ENCODE assay signal across 11 cellular contexts in the genomic region with DNA sequence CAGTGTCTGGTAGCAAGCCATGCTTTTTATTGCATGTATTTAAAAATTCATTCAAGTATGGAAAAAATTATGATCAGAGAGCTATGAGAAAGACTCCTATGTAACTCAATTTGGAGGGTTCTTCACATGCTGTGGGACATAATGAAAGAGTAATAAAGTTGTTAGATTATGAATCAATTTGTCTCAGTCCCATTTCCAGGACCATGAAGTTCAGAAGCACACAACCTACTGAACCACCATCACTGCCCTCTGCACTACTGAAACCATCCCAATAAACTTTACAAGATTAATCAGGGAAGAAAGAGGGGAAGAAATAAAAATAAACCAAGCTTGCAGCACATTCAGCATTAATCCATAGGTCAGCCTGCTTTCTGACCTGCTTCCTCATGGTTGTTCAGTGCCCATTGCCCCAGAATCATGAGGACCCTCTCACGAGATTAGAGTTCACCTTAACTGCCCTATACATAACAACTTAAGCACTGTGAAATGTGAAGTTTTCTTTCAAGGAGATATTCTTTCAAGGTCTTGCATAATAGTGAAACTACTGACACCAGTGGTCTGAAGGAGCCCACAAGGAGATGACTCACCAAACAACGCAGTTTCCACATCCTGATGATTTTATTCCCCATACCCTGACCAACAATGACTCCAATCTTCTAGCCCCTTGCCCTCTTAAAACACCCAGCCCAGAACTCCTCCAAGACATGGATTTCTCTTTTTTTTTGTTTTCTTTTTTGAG.
A peak's percentile ranks its signal among the peaks of the same experiment; 100 is the strongest.
DNase-seq lines count a peak whose midpoint lies in the region; ATAC-seq and TF ChIP-seq lines count a peak whose summit lies in the region.
"Had no signal": no experiment of that assay in that cellular context is flagged by ENCODE, and none has a peak within 500 bp of the region (broad histone marks: within the 10 kb centered on the region; RNA-seq: fewer than 3 reads in every experiment).

No MANE protein-coding gene starts in this region.

- H3K4me3 ChIP-seq in AG09309 (ENCODE audit: control insufficient read depth, low read depth, low read length) = no peak overlapping the region
- H3K4me3 ChIP-seq: upper lobe of left lung had no signal

- no peak for TF ChIP-seq CTCF in AG09309 (IDR thresholded peaks at IDR 0.05; ENCODE audit: control insufficient read depth, insufficient read depth, low read depth, low read length, missing control alignments)

- peaks cover 2 to 9% of the 10 kb centered on the region in 2 donors for H3K4me1 Mint-ChIP-seq in immature natural killer cell

- ATAC-seq in HG03469 (IDR thresholded peaks at IDR 0.05; ENCODE audit: unreplicated experiment) (peak; percentile 50), HG03280 (IDR thresholded peaks at IDR 0.05; ENCODE audit: unreplicated experiment) (no peak)

- no peaks in the 10 kb centered on the region for H3K36me3 Mint-ChIP-seq in immature natural killer cell

- H3K27ac Mint-ChIP-seq in immature natural killer cell = no peak overlapping the region

- peaks cover 0 to 3% (median 0%) of the 10 kb centered on the region in 3 donors for H3K27me3 Mint-ChIP-seq in immature natural killer cell (ENCODE audit: low read depth in 3 of 3)

- no peaks in the 10 kb centered on the region for H3K9me3 Mint-ChIP-seq in immature natural killer cell

- DNase-seq in AG09309 (ENCODE audit: low read depth) (peak; percentile 4), SKM-1 treated with dmso at 0.1 percent for 144 hours (lab: John Stamatoyannopoulos, UW; ENCODE audit: unreplicated experiment) (peak; percentile 74), foreskin melanocyte (peak; percentile 98), immature natural killer cell (no peak), COR-L47 (lab: John Stamatoyannopoulos, UW) (no peak), HuH-7.5 (ENCODE audit: low spot score) (no peak)
- DNase-seq: activated CD8-positive, alpha-beta memory T cell treated with anti-CD3 and anti-CD28 coated beads for 24 hours; NCI-H748 treated with DMSO at 0.1 percent for 48 hours; upper lobe of left lung had no signal

- peak overlapping the region in 1 of 5 donors; percentile 2 for H3K4me3 Mint-ChIP-seq in immature natural killer cell

Comparison
In these comparisons a context has a peak if more than half of its experiments do, and no peak if none do; other contexts are left out.
1. DNase-seq: peak in AG09309 (single experiment), SKM-1 treated with dmso at 0.1 percent for 144 hours (single experiment) and foreskin melanocyte (single experiment); none in immature natural killer cell (0 of 3), COR-L47 (single experiment) and HuH-7.5 (single experiment).